8 cellular contexts compared by ENCODE assay signal in genomic region chr12:54723653-54724256, GRCh38.
A peak's percentile ranks its signal among the peaks of the same experiment; 100 is the strongest.
DNase-seq lines count a peak whose midpoint lies in the region; ATAC-seq and TF ChIP-seq lines count a peak whose summit lies in the region.

No MANE protein-coding gene starts in this region.

- H3K4me3 ChIP-seq in HFF-Myc (replicated peaks; ENCODE audit: low read depth, low read length), result no peak overlapping the region
- H3K4me3 ChIP-seq in fibroblast of mammary gland (ENCODE audit: control insufficient read depth, low read depth, low read length), result no peak overlapping the region

- ATAC-seq in stimulated activated naive CD8-positive, alpha-beta T cell treated with anti-CD3 and anti-CD28 coated beads, Interleukin-15, Interleukin-2, amounts not matched to agents 100 U/mL and 50 U/mL, for 24 hours, result peak; percentile 49
- ATAC-seq in GM21786 (IDR thresholded peaks at IDR 0.05; ENCODE audit: unreplicated experiment), result no peak

- TF ChIP-seq CTCF in HFF-Myc (IDR thresholded peaks at IDR 0.05; ENCODE audit: low read depth, low read length, missing control alignments) (peak; percentile 56), fibroblast of mammary gland (conservative IDR thresholded peaks at IDR 0.05; ENCODE audit: control insufficient read depth, insufficient read depth, low read depth, low read length) (peak; percentile 66)

- peak; percentile 35 for DNase-seq in activated CD4-positive, alpha-beta T cell treated with anti-CD3 and anti-CD28 coated beads for 48 hours
- no peak for DNase-seq in activated CD4-positive, alpha-beta T cell treated with anti-CD3 and anti-CD28 coated beads for 1 hour
- peak; percentile 10 for DNase-seq in HFF-Myc (ENCODE audit: extremely low read depth, low read depth)
- peak; percentile 50 for DNase-seq in RPMI8226
- peak; percentile 35 for DNase-seq in fibroblast of mammary gland (ENCODE audit: low read depth)
- DNase-seq in stimulated activated naive CD8-positive, alpha-beta T cell treated with anti-CD3 and anti-CD28 coated beads, Interleukin-15, Interleukin-2, amounts not matched to agents 100 U/mL and 50 U/mL, for 24 hours, result peak; percentile 23
- DNase-seq in SHP77 treated with DMSO at 0.1 percent for 48 hours (lab: John Stamatoyannopoulos, UW), result no peak

Comparison
In these comparisons a context has a peak if more than half of its experiments do, and no peak if none do; other contexts are left out.
1. DNase-seq: peak in activated CD4-positive, alpha-beta T cell treated with anti-CD3 and anti-CD28 coated beads for 48 hours (single experiment), HFF-Myc (single experiment), RPMI8226 (single experiment), fibroblast of mammary gland (single experiment) and stimulated activated naive CD8-positive, alpha-beta T cell treated with anti-CD3 and anti-CD28 coated beads, Interleukin-15, Interleukin-2, amounts not matched to agents 100 U/mL and 50 U/mL, for 24 hours (single experiment); none in activated CD4-positive, alpha-beta T cell treated with anti-CD3 and anti-CD28 coated beads for 1 hour (single experiment) and SHP77 treated with DMSO at 0.1 percent for 48 hours (single experiment).